ENCODE assay signal across 8 cellular contexts in the genomic region with DNA sequence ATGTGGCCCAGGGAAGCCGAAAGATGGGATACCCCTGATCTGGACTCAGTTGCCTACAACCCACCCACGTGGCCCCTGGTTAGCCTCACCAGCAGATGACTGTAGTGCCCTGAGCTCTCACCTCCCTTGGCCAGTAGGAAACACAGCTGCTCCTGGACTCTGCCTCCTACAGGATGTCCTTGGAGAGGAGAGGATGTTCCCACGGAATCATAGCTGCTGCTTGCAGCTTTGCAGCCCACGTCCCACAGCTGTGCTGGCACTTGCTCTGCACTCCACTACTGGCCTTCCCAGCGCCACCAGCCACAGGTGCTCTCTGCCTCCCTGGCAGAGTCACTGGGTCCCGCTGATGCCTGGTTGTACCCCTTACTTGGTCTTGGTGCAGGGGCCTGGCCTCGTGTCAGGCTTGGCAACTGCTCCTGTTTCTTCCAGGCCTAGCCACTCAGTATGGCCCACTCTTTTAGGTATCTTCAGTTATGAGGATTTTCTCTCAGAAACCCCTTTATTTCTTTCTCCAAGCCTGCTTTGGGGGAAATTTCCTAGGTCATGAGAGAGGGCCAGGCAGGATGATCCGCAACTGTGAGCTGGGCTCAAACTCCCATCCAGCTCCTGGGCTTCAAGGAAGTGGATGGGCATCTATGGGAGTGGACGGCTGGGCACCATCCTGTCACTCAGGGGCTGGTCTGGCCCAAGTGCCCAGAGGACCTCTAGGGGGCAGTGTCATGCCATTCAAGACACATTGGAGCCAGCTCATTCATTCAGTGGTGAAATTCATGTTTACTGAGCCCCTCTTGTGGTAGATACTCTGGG. TPM values are rescaled to one million over a fixed set of nuclear protein-coding genes. Genes with fewer than 3 reads are reported as not detected.
DNase-seq lines count a peak whose midpoint lies in the region; ATAC-seq lines count a peak whose summit lies in the region.

No MANE protein-coding gene starts in this region.

- intact Hi-C loops in cardiac septum (cut with DNase I), result no loop called here

- no peak overlapping the region for H3K27ac ChIP-seq in SJCRH30

- H3K27me3 ChIP-seq in SJCRH30, result no peaks in the 10 kb centered on the region

- no peaks in the 10 kb centered on the region for H3K36me3 ChIP-seq in SJCRH30

- peaks cover 9% of the 10 kb centered on the region for H3K4me1 ChIP-seq in SJCRH30

- ATAC-seq in GM19025 (IDR thresholded peaks at IDR 0.05; ENCODE audit: low read depth, unreplicated experiment) (peak; percentile 84), HG03280 (IDR thresholded peaks at IDR 0.05; ENCODE audit: unreplicated experiment) (peak; percentile 84)

- no peak overlapping the region for H3K4me3 ChIP-seq in SJCRH30

- DNase-seq in CD1c-positive myeloid dendritic cell (ENCODE audit: extremely low spot score), result peak; percentile 77
- DNase-seq in SJCRH30, result peak; percentile 45 to 74
- peak; percentile 68 for DNase-seq in activated naive CD4-positive, alpha-beta T cell treated with anti-CD3 and anti-CD28 coated beads, Interleukin-2, amount 50 U/mL, for 16 hours
- DNase-seq in cardiac septum (ENCODE audit: low spot score), result peak; percentile 89
- peak; percentile 53 for DNase-seq in retina
- DNase-seq in GOT3 (lab: John Stamatoyannopoulos, UW), result no peak

- no peaks in the 10 kb centered on the region for H3K9me3 ChIP-seq in SJCRH30 (replicated peaks)

RNA-seq across cellular contexts. Expression of a gene that starts 16.3 kb away (rescaled TPM):
- total RNA-seq in SJCRH30 (2014; rRNA removed; shearing (Covaris generic)), result 0.06 TPM in 1 of 2 replicates, not detected in the other
- 2.6 TPM for total RNA-seq in cardiac septum

RNA-seq across cellular contexts. Expression of a gene that starts 55.1 kb away (rescaled TPM):
- 0.94 and 1.3 TPM in 2 replicates for total RNA-seq in SJCRH30 (2014; rRNA removed; shearing (Covaris generic))
- 10.1 TPM for total RNA-seq in cardiac septum
